8 cellular contexts compared by ENCODE assay signal in genomic region chr19:35882074-35882832, GRCh38. TPM values are rescaled to one million over a fixed set of nuclear protein-coding genes. Genes with fewer than 3 reads are reported as not detected.
DNase-seq lines count a peak whose midpoint lies in the region; ATAC-seq and TF ChIP-seq lines count a peak whose summit lies in the region.

No MANE protein-coding gene starts in this region.

- peaks cover 12 to 20% of the 10 kb centered on the region in 2 donors for H3K36me3 Mint-ChIP-seq in stimulated activated naive B cell treated with anti-CD40 and anti-IgM and Interleukin-4, amounts not matched to agents 10 μg/mL and 1 μg/mL and 100 μg/mL, for 72 hours

- ATAC-seq in HCT116: no peak
- ATAC-seq in stimulated activated naive B cell treated with anti-CD40 and anti-IgM and Interleukin-4, amounts not matched to agents 10 μg/mL and 1 μg/mL and 100 μg/mL, for 72 hours (replicated peaks): peak; percentile 26 to 30
- ATAC-seq in GM18498 (IDR thresholded peaks at IDR 0.05; ENCODE audit: unreplicated experiment): no peak

- CTCF ChIA-PET in HCT116 (lab: Charles Lee): interaction anchor here (0.7 to 3.3 kb wide), 5 partner anchors 12 to 62 kb away, joined by 3 to 29 read pairs (median 3); no protein-coding TSS in a partner anchor

- peak; percentile 49 to 85 (median 50); a peak in 5 of 6 replicates for TF ChIP-seq CTCF in HCT116 (IDR thresholded peaks at IDR 0.05 in 2 of 3, conservative IDR thresholded peaks at IDR 0.05 in 1 of 3; ENCODE audit: borderline replicate concordance in 1 of 3, insufficient read depth in 1 of 3, low read depth in 2 of 3, low read length in 2 of 3)

- H3K4me1 ChIP-seq in HCT116 (ENCODE audit: control insufficient read depth in 1 of 2, insufficient read depth in 2 of 2, low read length in 2 of 2): peaks cover 2 to 11% of the 10 kb centered on the region in 2 experiments; a peak in 2 of 4 replicates

- RAD21 ChIA-PET in HCT116 (lab: Charles Lee; ENCODE audit: low non-redundant PET in 1 of 2, low total read pairs in 2 of 2, uncharacterized antibody in 2 of 2, unreplicated experiment in 2 of 2): interaction anchor here (1.0 to 2.6 kb wide), 2 partner anchors 49 kb away, joined by 4 to 16 read pairs; no protein-coding TSS in a partner anchor

- intact Hi-C loops in HCT116 (cut with micrococcal nuclease): loop anchor here (1.0 to 10.0 kb wide), 5 partner anchors 49 to 289 kb away; partner anchors contain the start of genes THAP8 and WDR62

- H3K9me2 ChIP-seq in HCT116 (ENCODE audit: insufficient read depth): no peaks in the 10 kb centered on the region

- peak overlapping the region; percentile 22 for H3K27ac Mint-ChIP-seq in stimulated activated naive B cell treated with anti-CD40 and anti-IgM and Interleukin-4, amounts not matched to agents 10 μg/mL and 1 μg/mL and 100 μg/mL, for 72 hours

- peaks cover 19 to 43% of the 10 kb centered on the region in 2 donors for H3K4me1 Mint-ChIP-seq in stimulated activated naive B cell treated with anti-CD40 and anti-IgM and Interleukin-4, amounts not matched to agents 10 μg/mL and 1 μg/mL and 100 μg/mL, for 72 hours

- H3K9ac ChIP-seq in HCT116 (ENCODE audit: low read length): no peak overlapping the region

- peaks cover 0 to 4% of the 10 kb centered on the region in 2 experiments; a peak in 2 of 4 replicates for H3K36me3 ChIP-seq in HCT116 (ENCODE audit: control insufficient read depth in 1 of 2, insufficient read depth in 2 of 2, low read length in 2 of 2)

- H3K27me3 Mint-ChIP-seq in stimulated activated naive B cell treated with anti-CD40 and anti-IgM and Interleukin-4, amounts not matched to agents 10 μg/mL and 1 μg/mL and 100 μg/mL, for 72 hours: peaks cover 24 to 30% of the 10 kb centered on the region in 2 donors

- no peak overlapping the region for H3K4me3 ChIP-seq in HCT116 (replicated peaks in 1 of 2; ENCODE audit: low read depth in 1 of 2, low read length in 2 of 2)

- BruUV-seq in HCT116 (replicated peaks; lab: Mats Ljungman, UMichigan): no TSS peak

- POLR2A ChIA-PET in HCT116 (lab: Charles Lee): interaction anchor here (1.1 kb wide), 1 partner anchor 12 kb away, joined by 3 read pairs; no protein-coding TSS in a partner anchor

- no peak overlapping the region for H3K4me2 ChIP-seq in HCT116 (ENCODE audit: low read length)

- peaks cover 0 to 4% of the 10 kb centered on the region in 2 donors for H3K9me3 Mint-ChIP-seq in stimulated activated naive B cell treated with anti-CD40 and anti-IgM and Interleukin-4, amounts not matched to agents 10 μg/mL and 1 μg/mL and 100 μg/mL, for 72 hours

- no peaks in the 10 kb centered on the region for H3K27me3 ChIP-seq in HCT116 (ENCODE audit: insufficient read depth, low read length)

- H3K79me2 ChIP-seq in HCT116 (ENCODE audit: insufficient read depth, low read length): no peaks in the 10 kb centered on the region

- H2AFZ ChIP-seq in HCT116 (ENCODE audit: low read depth, low read length, poor library complexity, severe bottlenecking): no peak overlapping the region

- H3K9me3 ChIP-seq in HCT116 (ENCODE audit: control insufficient read depth in 1 of 2, insufficient read depth in 1 of 2, low read depth in 1 of 2, low read length in 2 of 2): no peaks in the 10 kb centered on the region

- DNase-seq in DMS114 treated with DMSO at 0.1 percent for 48 hours (lab: John Stamatoyannopoulos, UW; ENCODE audit: unreplicated experiment) (peak; percentile 77), HCT116 (ENCODE audit: low read depth, low spot score) (peak; percentile 67), NCI-H524 (lab: John Stamatoyannopoulos, UW) (peak; percentile 92 to 94), astrocyte of the hippocampus (ENCODE audit: low read depth, low spot score) (peak; percentile 83), iPS-NIHi7 (ENCODE audit: extremely low spot score) (peak; percentile 57), UCSD-AML1 (lab: John Stamatoyannopoulos, UW; ENCODE audit: unreplicated experiment) (no peak)
- DNase-seq in stimulated activated naive B cell treated with anti-CD40 and anti-IgM and Interleukin-4, amounts not matched to agents 10 μg/mL and 1 μg/mL and 100 μg/mL, for 72 hours: peak; percentile 51

- H4K20me1 ChIP-seq in HCT116 (ENCODE audit: insufficient read depth): no peaks in the 10 kb centered on the region

- peak; percentile 86 for TF ChIP-seq RAD21 in HCT116 (IDR thresholded peaks at IDR 0.05; ENCODE audit: low read depth)

- no peak overlapping the region for H3K27ac ChIP-seq in HCT116 (ENCODE audit: low read depth, low read length)

- no peak for TF ChIP-seq POLR2A in HCT116 (IDR thresholded peaks at IDR 0.05; ENCODE audit: borderline replicate concordance, extremely low read depth, insufficient read depth, insufficient read length)

- no peak overlapping the region for H3K4me3 Mint-ChIP-seq in stimulated activated naive B cell treated with anti-CD40 and anti-IgM and Interleukin-4, amounts not matched to agents 10 μg/mL and 1 μg/mL and 100 μg/mL, for 72 hours

TF ChIP-seq in HCT116, 20 proteins besides CTCF, POLR2A, EP300 and RAD21:
- TF ChIP-seq CEBPB (IDR thresholded peaks at IDR 0.05; ENCODE audit: low read depth) (0 out of 2 replicates have a peak, but pooled peaks have one; percentile 11), ELF1 (IDR thresholded peaks at IDR 0.05; ENCODE audit: borderline replicate concordance, low read depth) (no peak), EZH2phosphoT487 (IDR thresholded peaks at IDR 0.05; ENCODE audit: borderline replicate concordance) (no peak), JUND (IDR thresholded peaks at IDR 0.05) (no peak)
TF ChIP-seq in HCT116: peak in this region for 1.

RNA-seq across cellular contexts. Expression of gene APLP1, which starts 13.9 kb away (rescaled TPM):
- total RNA-seq in HCT116 (2021; ENCODE audit: unreplicated experiment): 41.2 TPM
- polyA plus RNA-seq in HCT116 (2012): 31.7 and 35.8 TPM in 2 replicates

RNA-seq across cellular contexts. Expression of gene NFKBID, which starts 18.1 kb away (rescaled TPM):
- 13.7 TPM for total RNA-seq in HCT116 (2021; ENCODE audit: unreplicated experiment)
- polyA plus RNA-seq in HCT116 (2012): 7.5 and 8.0 TPM in 2 replicates

RNA-seq across cellular contexts. Expression of gene HCST, which starts 20.1 kb away (rescaled TPM):
- 1.2 TPM for total RNA-seq in HCT116 (2021; ENCODE audit: unreplicated experiment)
- 0.59 and 1.2 TPM in 2 replicates for polyA plus RNA-seq in HCT116 (2012)

RNA-seq across cellular contexts. Expression of gene KIRREL2, which starts 25.5 kb away (rescaled TPM):
- total RNA-seq in HCT116 (2021; ENCODE audit: unreplicated experiment): 1.3 TPM
- polyA plus RNA-seq in HCT116 (2012): 0.77 and 0.82 TPM in 2 replicates

RNA-seq across cellular contexts. Expression of gene TYROBP, which starts 25.8 kb away (rescaled TPM):
- total RNA-seq in HCT116 (2021; ENCODE audit: unreplicated experiment): 0.49 TPM
- not detected in 2 replicates for polyA plus RNA-seq in HCT116 (2012)

Comparison
In these comparisons a context has a peak if more than half of its experiments do, and no peak if none do; other contexts are left out.
1. ATAC-seq: peak in stimulated activated naive B cell treated with anti-CD40 and anti-IgM and Interleukin-4, amounts not matched to agents 10 μg/mL and 1 μg/mL and 100 μg/mL, for 72 hours (2 of 2); none in HCT116 (single experiment) and GM18498 (single experiment).